1 cellular context compared by ENCODE assay signal in the genomic region with DNA sequence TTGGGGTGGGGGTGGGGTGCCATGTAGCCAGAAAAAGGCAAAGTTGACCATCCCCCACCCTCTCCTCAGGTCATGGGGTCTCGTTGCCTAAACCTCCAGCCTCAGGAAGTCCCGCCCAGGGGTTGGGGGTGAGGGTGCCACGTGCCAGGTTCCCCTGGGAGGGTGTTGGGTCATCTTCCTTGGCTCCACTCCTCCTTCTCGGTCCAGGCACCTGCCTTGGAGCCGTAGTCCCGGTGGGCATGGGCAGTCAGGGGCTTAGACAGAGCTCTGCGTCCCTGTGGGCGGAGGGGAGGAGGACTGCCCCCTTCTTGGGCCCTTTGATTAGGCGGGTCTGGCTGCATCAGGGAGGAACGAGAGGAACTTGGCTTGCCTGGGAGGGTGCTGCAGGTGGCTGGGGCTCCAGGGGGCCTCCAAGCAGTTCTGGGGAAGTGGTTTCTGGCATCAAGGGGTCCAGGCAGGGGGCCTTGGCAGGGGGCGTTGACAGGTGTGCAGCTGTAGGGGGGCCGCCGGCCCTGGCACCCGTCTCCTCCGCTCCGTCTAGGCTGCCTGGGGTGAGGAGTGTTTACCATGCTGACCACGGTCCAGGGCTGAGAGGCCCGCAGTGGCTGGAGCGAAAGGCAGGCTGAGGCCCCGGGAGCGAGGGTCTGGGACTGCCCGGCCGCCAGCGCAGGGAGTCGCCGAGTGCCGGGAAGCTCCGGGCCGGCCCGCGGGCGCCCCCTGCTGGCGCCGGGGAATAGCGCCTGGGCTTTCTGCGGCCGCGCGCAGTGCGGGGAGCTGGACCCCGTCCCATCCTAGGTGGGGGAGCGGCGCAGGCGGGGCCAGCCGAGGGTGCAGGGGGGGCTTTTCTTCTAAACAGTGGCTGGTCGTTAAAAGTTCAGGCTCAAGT.
A peak's percentile ranks its signal among the peaks of the same experiment; 100 is the strongest.
TF ChIP-seq lines count a peak whose summit lies in the region.

No MANE protein-coding gene starts in this region.

TF ChIP-seq in HepG2, 621 proteins besides CTCF, POLR2A, EP300 and RAD21 (continued from another document and continues in another):
- TF ChIP-seq, protein P1, sequence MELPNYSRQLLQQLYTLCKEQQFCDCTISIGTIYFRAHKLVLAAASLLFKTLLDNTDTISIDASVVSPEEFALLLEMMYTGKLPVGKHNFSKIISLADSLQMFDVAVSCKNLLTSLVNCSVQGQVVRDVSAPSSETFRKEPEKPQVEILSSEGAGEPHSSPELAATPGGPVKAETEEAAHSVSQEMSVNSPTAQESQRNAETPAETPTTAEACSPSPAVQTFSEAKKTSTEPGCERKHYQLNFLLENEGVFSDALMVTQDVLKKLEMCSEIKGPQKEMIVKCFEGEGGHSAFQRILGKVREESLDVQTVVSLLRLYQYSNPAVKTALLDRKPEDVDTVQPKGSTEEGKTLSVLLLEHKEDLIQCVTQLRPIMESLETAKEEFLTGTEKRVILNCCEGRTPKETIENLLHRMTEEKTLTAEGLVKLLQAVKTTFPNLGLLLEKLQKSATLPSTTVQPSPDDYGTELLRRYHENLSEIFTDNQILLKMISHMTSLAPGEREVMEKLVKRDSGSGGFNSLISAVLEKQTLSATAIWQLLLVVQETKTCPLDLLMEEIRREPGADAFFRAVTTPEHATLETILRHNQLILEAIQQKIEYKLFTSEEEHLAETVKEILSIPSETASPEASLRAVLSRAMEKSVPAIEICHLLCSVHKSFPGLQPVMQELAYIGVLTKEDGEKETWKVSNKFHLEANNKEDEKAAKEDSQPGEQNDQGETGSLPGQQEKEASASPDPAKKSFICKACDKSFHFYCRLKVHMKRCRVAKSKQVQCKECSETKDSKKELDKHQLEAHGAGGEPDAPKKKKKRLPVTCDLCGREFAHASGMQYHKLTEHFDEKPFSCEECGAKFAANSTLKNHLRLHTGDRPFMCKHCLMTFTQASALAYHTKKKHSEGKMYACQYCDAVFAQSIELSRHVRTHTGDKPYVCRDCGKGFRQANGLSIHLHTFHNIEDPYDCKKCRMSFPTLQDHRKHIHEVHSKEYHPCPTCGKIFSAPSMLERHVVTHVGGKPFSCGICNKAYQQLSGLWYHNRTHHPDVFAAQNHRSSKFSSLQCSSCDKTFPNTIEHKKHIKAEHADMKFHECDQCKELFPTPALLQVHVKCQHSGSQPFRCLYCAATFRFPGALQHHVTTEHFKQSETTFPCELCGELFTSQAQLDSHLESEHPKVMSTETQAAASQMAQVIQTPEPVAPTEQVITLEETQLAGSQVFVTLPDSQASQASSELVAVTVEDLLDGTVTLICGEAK (IDR thresholded peaks at IDR 0.05): no peak
- TF ChIP-seq, protein P1 (CRISPR knock-in tag; IDR thresholded peaks at IDR 0.05): peak; percentile 44
- TF ChIP-seq, protein P2, sequence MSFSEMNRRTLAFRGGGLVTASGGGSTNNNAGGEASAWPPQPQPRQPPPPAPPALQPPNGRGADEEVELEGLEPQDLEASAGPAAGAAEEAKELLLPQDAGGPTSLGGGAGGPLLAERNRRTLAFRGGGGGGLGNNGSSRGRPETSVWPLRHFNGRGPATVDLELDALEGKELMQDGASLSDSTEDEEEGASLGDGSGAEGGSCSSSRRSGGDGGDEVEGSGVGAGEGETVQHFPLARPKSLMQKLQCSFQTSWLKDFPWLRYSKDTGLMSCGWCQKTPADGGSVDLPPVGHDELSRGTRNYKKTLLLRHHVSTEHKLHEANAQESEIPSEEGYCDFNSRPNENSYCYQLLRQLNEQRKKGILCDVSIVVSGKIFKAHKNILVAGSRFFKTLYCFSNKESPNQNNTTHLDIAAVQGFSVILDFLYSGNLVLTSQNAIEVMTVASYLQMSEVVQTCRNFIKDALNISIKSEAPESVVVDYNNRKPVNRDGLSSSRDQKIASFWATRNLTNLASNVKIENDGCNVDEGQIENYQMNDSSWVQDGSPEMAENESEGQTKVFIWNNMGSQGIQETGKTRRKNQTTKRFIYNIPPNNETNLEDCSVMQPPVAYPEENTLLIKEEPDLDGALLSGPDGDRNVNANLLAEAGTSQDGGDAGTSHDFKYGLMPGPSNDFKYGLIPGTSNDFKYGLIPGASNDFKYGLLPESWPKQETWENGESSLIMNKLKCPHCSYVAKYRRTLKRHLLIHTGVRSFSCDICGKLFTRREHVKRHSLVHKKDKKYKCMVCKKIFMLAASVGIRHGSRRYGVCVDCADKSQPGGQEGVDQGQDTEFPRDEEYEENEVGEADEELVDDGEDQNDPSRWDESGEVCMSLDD (CRISPR knock-in tag; IDR thresholded peaks at IDR 0.05; ENCODE audit: borderline replicate concordance): no peak
- TF ChIP-seq ARNT2 (CRISPR knock-in tag; IDR thresholded peaks at IDR 0.05; ENCODE audit: low read depth) (no peak), HNRNPK (IDR thresholded peaks at IDR 0.05; ENCODE audit: low read depth, low read length, poor library complexity, severe bottlenecking) (no peak), ZIK1 (CRISPR knock-in tag; IDR thresholded peaks at IDR 0.05; ENCODE audit: borderline replicate concordance, low read depth) (no peak; the same call in 1 of the 2 replicates), ZNF567 (CRISPR knock-in tag; IDR thresholded peaks at IDR 0.05; ENCODE audit: borderline replicate concordance) (no peak), MIER2 (CRISPR knock-in tag; IDR thresholded peaks at IDR 0.05) (no peak), ZNF274 (CRISPR knock-in tag; IDR thresholded peaks at IDR 0.05) (no peak), ZBTB7B (CRISPR knock-in tag; IDR thresholded peaks at IDR 0.05) (peak; percentile 70; the same call in 1 of the 2 replicates), KAT8 (CRISPR knock-in tag; IDR thresholded peaks at IDR 0.05) (no peak), TARDBP (CRISPR knock-in tag; IDR thresholded peaks at IDR 0.05) (no peak), KLF16 (CRISPR knock-in tag; IDR thresholded peaks at IDR 0.05) (peak in 1 of 2 experiments; percentile 42; a peak in 1 of 4 replicates), SRSF9 (IDR thresholded peaks at IDR 0.05; ENCODE audit: borderline replicate concordance, insufficient read depth, low read depth, low read length, poor library complexity, severe bottlenecking) (no peak), MTF2 (CRISPR knock-in tag; IDR thresholded peaks at IDR 0.05; ENCODE audit: borderline replicate concordance) (no peak), ZFP41 (CRISPR knock-in tag; IDR thresholded peaks at IDR 0.05; ENCODE audit: borderline replicate concordance) (no peak), ZSCAN12 (CRISPR knock-in tag; IDR thresholded peaks at IDR 0.05) (0 out of 2 replicates have a peak, but pooled peaks have one; percentile 58)
- TF ChIP-seq, protein P3, sequence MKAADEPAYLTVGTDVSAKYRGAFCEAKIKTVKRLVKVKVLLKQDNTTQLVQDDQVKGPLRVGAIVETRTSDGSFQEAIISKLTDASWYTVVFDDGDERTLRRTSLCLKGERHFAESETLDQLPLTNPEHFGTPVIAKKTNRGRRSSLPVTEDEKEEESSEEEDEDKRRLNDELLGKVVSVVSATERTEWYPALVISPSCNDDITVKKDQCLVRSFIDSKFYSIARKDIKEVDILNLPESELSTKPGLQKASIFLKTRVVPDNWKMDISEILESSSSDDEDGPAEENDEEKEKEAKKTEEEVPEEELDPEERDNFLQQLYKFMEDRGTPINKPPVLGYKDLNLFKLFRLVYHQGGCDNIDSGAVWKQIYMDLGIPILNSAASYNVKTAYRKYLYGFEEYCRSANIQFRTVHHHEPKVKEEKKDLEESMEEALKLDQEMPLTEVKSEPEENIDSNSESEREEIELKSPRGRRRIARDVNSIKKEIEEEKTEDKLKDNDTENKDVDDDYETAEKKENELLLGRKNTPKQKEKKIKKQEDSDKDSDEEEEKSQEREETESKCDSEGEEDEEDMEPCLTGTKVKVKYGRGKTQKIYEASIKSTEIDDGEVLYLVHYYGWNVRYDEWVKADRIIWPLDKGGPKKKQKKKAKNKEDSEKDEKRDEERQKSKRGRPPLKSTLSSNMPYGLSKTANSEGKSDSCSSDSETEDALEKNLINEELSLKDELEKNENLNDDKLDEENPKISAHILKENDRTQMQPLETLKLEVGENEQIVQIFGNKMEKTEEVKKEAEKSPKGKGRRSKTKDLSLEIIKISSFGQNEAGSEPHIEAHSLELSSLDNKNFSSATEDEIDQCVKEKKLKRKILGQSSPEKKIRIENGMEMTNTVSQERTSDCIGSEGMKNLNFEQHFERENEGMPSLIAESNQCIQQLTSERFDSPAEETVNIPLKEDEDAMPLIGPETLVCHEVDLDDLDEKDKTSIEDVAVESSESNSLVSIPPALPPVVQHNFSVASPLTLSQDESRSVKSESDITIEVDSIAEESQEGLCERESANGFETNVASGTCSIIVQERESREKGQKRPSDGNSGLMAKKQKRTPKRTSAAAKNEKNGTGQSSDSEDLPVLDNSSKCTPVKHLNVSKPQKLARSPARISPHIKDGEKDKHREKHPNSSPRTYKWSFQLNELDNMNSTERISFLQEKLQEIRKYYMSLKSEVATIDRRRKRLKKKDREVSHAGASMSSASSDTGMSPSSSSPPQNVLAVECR (CRISPR knock-in tag; IDR thresholded peaks at IDR 0.05; ENCODE audit: borderline replicate concordance): no peak; the same call in none of the 2 replicates
- TF ChIP-seq, protein P4, sequence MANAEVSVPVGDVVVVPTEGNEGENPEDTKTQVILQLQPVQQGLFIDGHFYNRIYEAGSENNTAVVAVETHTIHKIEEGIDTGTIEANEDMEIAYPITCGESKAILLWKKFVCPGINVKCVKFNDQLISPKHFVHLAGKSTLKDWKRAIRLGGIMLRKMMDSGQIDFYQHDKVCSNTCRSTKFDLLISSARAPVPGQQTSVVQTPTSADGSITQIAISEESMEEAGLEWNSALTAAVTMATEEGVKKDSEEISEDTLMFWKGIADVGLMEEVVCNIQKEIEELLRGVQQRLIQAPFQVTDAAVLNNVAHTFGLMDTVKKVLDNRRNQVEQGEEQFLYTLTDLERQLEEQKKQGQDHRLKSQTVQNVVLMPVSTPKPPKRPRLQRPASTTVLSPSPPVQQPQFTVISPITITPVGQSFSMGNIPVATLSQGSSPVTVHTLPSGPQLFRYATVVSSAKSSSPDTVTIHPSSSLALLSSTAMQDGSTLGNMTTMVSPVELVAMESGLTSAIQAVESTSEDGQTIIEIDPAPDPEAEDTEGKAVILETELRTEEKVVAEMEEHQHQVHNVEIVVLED (CRISPR knock-in tag; IDR thresholded peaks at IDR 0.05; ENCODE audit: borderline replicate concordance): peak; percentile 47; the same call in 1 of the 2 replicates
